In genomic region chr20:9286501-9286900, GRCh38 we compare ENCODE assay signal across 16 cellular contexts.
"Had no signal": no experiment of that assay in that cellular context is flagged by ENCODE, and none has a peak within 500 bp of the region (broad histone marks: within the 10 kb centered on the region; RNA-seq: fewer than 3 reads in every experiment).

No MANE protein-coding gene starts in this region.

- H3K4me3 ChIP-seq: colonic mucosa, heart right ventricle, left ventricle myocardium inferior, ovary, suprapubic skin had no signal

- H3K9me3 ChIP-seq: colonic mucosa, heart right ventricle, left ventricle myocardium inferior, ovary, suprapubic skin had no signal

- H3K27ac ChIP-seq: colonic mucosa, heart right ventricle, left ventricle myocardium inferior, ovary, suprapubic skin had no signal

- ATAC-seq: activated T-cell treated with anti-CD3 and anti-CD28 coated beads, Interleukin-2, amount 50 U/mL, for 72 hours; heart right ventricle; stimulated activated naive CD8-positive, alpha-beta T cell treated with anti-CD3 and anti-CD28 coated beads, Interleukin-15, Interleukin-2, amounts not matched to agents 100 U/mL and 50 U/mL, for 24 hours had no signal

- FAIRE-seq: frontal cortex had no signal

- DNase-seq: activated CD4-positive, alpha-beta T cell treated with anti-CD3 and anti-CD28 coated beads, Interleukin-2, amount 50 U/mL, for 4 hours; activated CD4-positive, CD25-positive, alpha-beta regulatory T cell treated with anti-CD3 and anti-CD28 coated beads, Interleukin-2, amount 50 U/mL, for 72 hours; activated naive CD8-positive, alpha-beta T cell treated with anti-CD3 and anti-CD28 coated beads, Interleukin-2, amount 10 ng/mL, durations not matched to agents 7 days and 5 days; activated T-cell treated with anti-CD3 and anti-CD28 coated beads, Interleukin-2, amount 50 U/mL, for 72 hours; aorta; caudate nucleus; colonic mucosa; heart right ventricle; islet precursor cell; left ventricle myocardium inferior; ovary; stimulated activated CD4-positive, alpha-beta T cell treated with anti-CD3 and anti-CD28 coated beads, Interleukin-4, amount 100 ng/mL, for 1 hour; stimulated activated CD8-positive, alpha-beta memory T cell treated with anti-CD3 and anti-CD28 coated beads, Interleukin-4, amount 100 ng/mL, for 48 hours; stimulated activated naive CD8-positive, alpha-beta T cell treated with anti-CD3 and anti-CD28 coated beads, Interleukin-15, Interleukin-2, amounts not matched to agents 100 U/mL and 50 U/mL, for 24 hours had no signal

- H3K4me1 ChIP-seq: colonic mucosa had no signal

- H3K36me3 ChIP-seq: colonic mucosa, heart right ventricle, left ventricle myocardium inferior, ovary, suprapubic skin had no signal
